In the genomic region with DNA sequence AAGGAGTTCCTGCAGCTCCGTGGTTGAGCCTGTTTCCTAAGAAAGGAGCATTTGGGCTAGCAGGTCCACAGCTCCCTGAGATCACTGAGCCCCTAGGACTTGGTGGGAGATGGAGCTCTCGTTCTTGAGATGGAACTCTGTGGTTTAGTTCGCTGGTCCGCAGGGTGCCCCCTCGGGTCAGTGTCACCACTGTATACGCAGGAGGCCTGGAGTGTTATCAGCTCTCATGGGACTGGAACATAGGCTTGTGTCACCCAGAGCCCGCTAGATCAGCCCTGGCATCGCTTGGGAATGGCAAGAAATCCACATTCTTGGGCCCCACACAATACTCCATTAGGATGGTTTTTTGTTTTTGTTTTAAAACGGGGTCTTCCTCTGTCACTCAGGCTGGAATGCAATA, we compare ENCODE assay signal across 22 cellular contexts. TPM values are rescaled to one million over a fixed set of nuclear protein-coding genes. Genes with fewer than 3 reads are reported as not detected.
A peak's percentile ranks its signal among the peaks of the same experiment; 100 is the strongest.
DNase-seq lines count a peak whose midpoint lies in the region; ATAC-seq, FAIRE-seq and TF ChIP-seq lines count a peak whose summit lies in the region.
"Had no signal": no experiment of that assay in that cellular context is flagged by ENCODE, and none has a peak within 500 bp of the region (broad histone marks: within the 10 kb centered on the region; RNA-seq: fewer than 3 reads in every experiment).

No MANE protein-coding gene starts in this region.

- intact Hi-C loops in GM12878 (cut with micrococcal nuclease; ENCODE audit: unreplicated experiment) (loop anchor here (10.0 kb wide), 1 partner anchor 46 kb away; no protein-coding TSS in a partner anchor), tibial artery (cut with DNase I; ENCODE audit: low total_unique reads) (loop anchor here (10.0 kb wide), 3 partner anchors 346 to 666 kb away; partner anchors contain the start of genes ARF1, IBA57 and TRIM11)

- RAD21 ChIA-PET in GM12878 (lab: Charles Lee; ENCODE audit: unreplicated experiment), result no interaction called here

- H3K9me3 ChIP-seq in GM12878 (replicated peaks; ENCODE audit: control insufficient read depth, insufficient read depth, low read length) (no peaks in the 10 kb centered on the region), tibial artery (no peaks in the 10 kb centered on the region)
- H3K9me3 ChIP-seq: A549; BE2C; BLaER1 treated with 17β-estradiol and CSF1 and Interleukin-3, amounts not matched to agents 10 nM and 100 nM had no signal

- WGBS in GM12878 (ENCODE audit: insufficient coverage, insufficient replicate concordance, low lambda C conversion rate, missing lambda C conversion rate), result 97% methylated on average over 9 of the region's 9 CpGs

- no peak for ATAC-seq in activated CD8-positive, alpha-beta memory T cell treated with anti-CD3 and anti-CD28 coated beads, Interleukin-2, amount 10 ng/mL, durations not matched to agents 7 days and 5 days
- no peak for ATAC-seq in GM12878
- no peak for ATAC-seq in stimulated activated effector memory CD8-positive, alpha-beta T cell treated with anti-CD3 and anti-CD28 coated beads, Interleukin-12 subunit alpha, Interleukin-12 subunit beta, amount 100 ng/mL, for 72 hours
- ATAC-seq: A549, GM23338, HCT116 had no signal

- H3K79me2 ChIP-seq in GM12878 (ENCODE audit: control insufficient read depth, insufficient read depth, low read length), result peaks cover 32% of the 10 kb centered on the region

- H3K27ac ChIP-seq in GM12878 (ENCODE audit: control insufficient read depth, insufficient read depth) (no peak overlapping the region), tibial artery (no peak overlapping the region)
- H3K27ac ChIP-seq: A549; BLaER1 treated with 17β-estradiol and CSF1 and Interleukin-3, amounts not matched to agents 10 nM and 100 nM had no signal

- H3K9ac ChIP-seq in GM12878 (ENCODE audit: control insufficient read depth, insufficient read depth, low read length), result no peak overlapping the region
- H3K9ac ChIP-seq: BLaER1 treated with 17β-estradiol and CSF1 and Interleukin-3, amounts not matched to agents 10 nM and 100 nM had no signal

- TF ChIP-seq CTCF in GM12878 (IDR thresholded peaks at IDR 0.05 in 2 of 3, conservative IDR thresholded peaks at IDR 0.05 in 1 of 3; ENCODE audit: control insufficient read depth in 2 of 3, extremely low read depth in 1 of 3, insufficient read depth in 1 of 3, low read depth in 3 of 3, low read length in 3 of 3) (no peak), neural crest cell (conservative IDR thresholded peaks at IDR 0.05) (no peak), GM20000 (IDR thresholded peaks at IDR 0.05; ENCODE audit: extremely low read depth, missing control alignments) (no peak), tibial artery (IDR thresholded peaks at IDR 0.05) (no peak)

- FAIRE-seq in GM12878 (lab: Jason Lieb, UNC), result no peak
- FAIRE-seq: A549, GM19239 had no signal

- TSS peak; percentile 34 for BruUV-seq in GM12878 (replicated peaks; lab: Mats Ljungman, UMichigan)

- H3K36me3 Mint-ChIP-seq in activated CD8-positive, alpha-beta memory T cell treated with anti-CD3 and anti-CD28 coated beads, Interleukin-2, amount 10 ng/mL, durations not matched to agents 7 days and 5 days, result peaks cover 4% of the 10 kb centered on the region
- H3K36me3 Mint-ChIP-seq in neural crest cell (ENCODE audit: low read depth), result no peaks in the 10 kb centered on the region
- peaks cover 36% of the 10 kb centered on the region for H3K36me3 Mint-ChIP-seq in stimulated activated effector memory CD8-positive, alpha-beta T cell treated with anti-CD3 and anti-CD28 coated beads, Interleukin-12 subunit alpha, Interleukin-12 subunit beta, amount 100 ng/mL, for 72 hours

- in situ Hi-C loops in GM12878 (cut with MboI), result no loop called here

- no peaks in the 10 kb centered on the region for H4K20me1 ChIP-seq in GM12878 (ENCODE audit: control insufficient read depth, insufficient read depth)

- H3K27me3 Mint-ChIP-seq in activated CD8-positive, alpha-beta memory T cell treated with anti-CD3 and anti-CD28 coated beads, Interleukin-2, amount 10 ng/mL, durations not matched to agents 7 days and 5 days, result no peaks in the 10 kb centered on the region
- no peaks in the 10 kb centered on the region for H3K27me3 Mint-ChIP-seq in neural crest cell (ENCODE audit: low read depth)

- CTCF ChIA-PET in activated CD8-positive, alpha-beta memory T cell treated with anti-CD3 and anti-CD28 coated beads, Interleukin-2, amount 10 ng/mL, durations not matched to agents 7 days and 5 days (lab: Charles Lee), result no interaction called here
- CTCF ChIA-PET in GM12878 (lab: Yijun Ruan, JAX), result no interaction called here

- peak; percentile 41 for DNase-seq in activated CD8-positive, alpha-beta memory T cell treated with anti-CD3 and anti-CD28 coated beads for 24 hours
- no peak for DNase-seq in activated CD8-positive, alpha-beta memory T cell treated with anti-CD3 and anti-CD28 coated beads, Interleukin-2, amount 10 ng/mL, durations not matched to agents 7 days and 5 days
- DNase-seq in GM12878 (ENCODE audit: low read depth, low spot score), result no peak
- no peak for DNase-seq in neural crest cell (ENCODE audit: low read depth, low spot score)
- no peak for DNase-seq in stimulated activated effector memory CD8-positive, alpha-beta T cell treated with anti-CD3 and anti-CD28 coated beads, Interleukin-12 subunit alpha, Interleukin-12 subunit beta, amount 100 ng/mL, for 72 hours (ENCODE audit: low spot score in 2 of 2)
- no peak for DNase-seq in GM20000 (ENCODE audit: low spot score)
- DNase-seq in tibial artery, result no peak
- DNase-seq: 8988T; ACHN; AML-193; BE2C; Calu3; CD4-positive, alpha-beta memory T cell; COR-L47; DMS53; DMS79 treated with DMSO at 0.1 percent for 48 hours had no signal

- H3K36me3 ChIP-seq in GM12878 (ENCODE audit: control insufficient read depth in 2 of 2, insufficient read depth in 2 of 2, low read length in 1 of 2) (no peaks in the 10 kb centered on the region), tibial artery (peaks cover 0 to 10% (median 0%) of the 10 kb centered on the region in 3 donors)
- H3K36me3 ChIP-seq: BE2C had no signal

- H3K4me1 Mint-ChIP-seq in activated CD8-positive, alpha-beta memory T cell treated with anti-CD3 and anti-CD28 coated beads, Interleukin-2, amount 10 ng/mL, durations not matched to agents 7 days and 5 days, result peaks cover 39% of the 10 kb centered on the region
- peaks cover 16% of the 10 kb centered on the region for H3K4me1 Mint-ChIP-seq in neural crest cell
- peaks cover 71% of the 10 kb centered on the region for H3K4me1 Mint-ChIP-seq in stimulated activated effector memory CD8-positive, alpha-beta T cell treated with anti-CD3 and anti-CD28 coated beads, Interleukin-12 subunit alpha, Interleukin-12 subunit beta, amount 100 ng/mL, for 72 hours

- H3K27ac Mint-ChIP-seq in activated CD8-positive, alpha-beta memory T cell treated with anti-CD3 and anti-CD28 coated beads, Interleukin-2, amount 10 ng/mL, durations not matched to agents 7 days and 5 days, result no peak overlapping the region
- no peak overlapping the region for H3K27ac Mint-ChIP-seq in neural crest cell (ENCODE audit: unreplicated experiment)
- peak overlapping the region; percentile 74 for H3K27ac Mint-ChIP-seq in stimulated activated effector memory CD8-positive, alpha-beta T cell treated with anti-CD3 and anti-CD28 coated beads, Interleukin-12 subunit alpha, Interleukin-12 subunit beta, amount 100 ng/mL, for 72 hours

- no peak for TF ChIP-seq RAD21 in GM12878 (IDR thresholded peaks at IDR 0.05; ENCODE audit: insufficient read depth, low read depth, low read length)

- no peak overlapping the region for H3K4me3 ChIP-seq in GM12878
- no peak overlapping the region for H3K4me3 ChIP-seq in tibial artery
- H3K4me3 ChIP-seq: A549; BLaER1 treated with 17β-estradiol and CSF1 and Interleukin-3, amounts not matched to agents 10 nM and 100 nM; GM23338 had no signal

- no peak for TF ChIP-seq POLR2A in GM12878 (IDR thresholded peaks at IDR 0.05; ENCODE audit: low read depth, low read length)

- H3K4me3 Mint-ChIP-seq in activated CD8-positive, alpha-beta memory T cell treated with anti-CD3 and anti-CD28 coated beads, Interleukin-2, amount 10 ng/mL, durations not matched to agents 7 days and 5 days, result no peak overlapping the region
- peak overlapping the region; percentile 73 for H3K4me3 Mint-ChIP-seq in neural crest cell
- no peak overlapping the region for H3K4me3 Mint-ChIP-seq in stimulated activated effector memory CD8-positive, alpha-beta T cell treated with anti-CD3 and anti-CD28 coated beads, Interleukin-12 subunit alpha, Interleukin-12 subunit beta, amount 100 ng/mL, for 72 hours
- H3K4me3 Mint-ChIP-seq: GM23338 had no signal

- SMC1A ChIA-PET in GM12878 (lab: Charles Lee; ENCODE audit: uncharacterized antibody, unreplicated experiment), result no interaction called here

- H3K27me3 ChIP-seq in GM12878 (replicated peaks in 1 of 2; ENCODE audit: control insufficient read depth in 2 of 2, insufficient read depth in 2 of 2, low read length in 1 of 2) (no peaks in the 10 kb centered on the region), tibial artery (no peaks in the 10 kb centered on the region)
- H3K27me3 ChIP-seq: BE2C; BLaER1 treated with 17β-estradiol and CSF1 and Interleukin-3, amounts not matched to agents 10 nM and 100 nM had no signal

- H3K4me2 ChIP-seq in GM12878 (ENCODE audit: control insufficient read depth, insufficient read depth), result no peak overlapping the region
- H3K4me2 ChIP-seq: A549, GM23338 had no signal

- no peak for TF ChIP-seq EP300 in GM12878 (IDR thresholded peaks at IDR 0.05; ENCODE audit: borderline replicate concordance in 1 of 2, control insufficient read depth in 1 of 2, low read depth in 2 of 2, low read length in 2 of 2)

- H2AFZ ChIP-seq in GM12878 (ENCODE audit: control insufficient read depth, low read depth, low read length), result no peak overlapping the region
- H2AFZ ChIP-seq: GM23338 had no signal

- peaks cover under 1% of the 10 kb centered on the region; the same call in 1 of the 2 replicates for H3K4me1 ChIP-seq in GM12878 (ENCODE audit: control insufficient read depth, insufficient read depth, low read length)
- peaks cover 0 to 23% (median 21%) of the 10 kb centered on the region in 4 donors for H3K4me1 ChIP-seq in tibial artery
- H3K4me1 ChIP-seq: BE2C had no signal

- POLR2A ChIA-PET in GM12878 (lab: Charles Lee), result no interaction called here

- no peaks in the 10 kb centered on the region for H3K9me3 Mint-ChIP-seq in activated CD8-positive, alpha-beta memory T cell treated with anti-CD3 and anti-CD28 coated beads, Interleukin-2, amount 10 ng/mL, durations not matched to agents 7 days and 5 days (ENCODE audit: low read depth)
- no peaks in the 10 kb centered on the region for H3K9me3 Mint-ChIP-seq in neural crest cell
- no peaks in the 10 kb centered on the region for H3K9me3 Mint-ChIP-seq in stimulated activated effector memory CD8-positive, alpha-beta T cell treated with anti-CD3 and anti-CD28 coated beads, Interleukin-12 subunit alpha, Interleukin-12 subunit beta, amount 100 ng/mL, for 72 hours
- H3K9me3 Mint-ChIP-seq: CD4-positive, alpha-beta memory T cell; GM23338; H9 had no signal

RNA-seq across cellular contexts. Expression of gene SNAP47, which starts 3.6 kb away (rescaled TPM):
- 10 to 100 TPM; 33.9 to 35.3 TPM for total RNA-seq in activated CD8-positive, alpha-beta memory T cell treated with anti-CD3 and anti-CD28 coated beads, Interleukin-2, amount 10 ng/mL, durations not matched to agents 7 days and 5 days
- total RNA-seq in GM12878 (2013; cell fraction: nucleolus; rRNA removed), result 52.2 and 55.8 TPM in 2 replicates
- total RNA-seq in GM12878 (2014; rRNA removed) (35.6 and 36.9 TPM in 2 replicates), GM12878 (2014; rRNA removed; fragmentation: Illumina TruSeq; extraction: Trizol) (22.3 and 23.3 TPM in 2 replicates), GM12878 (2021) (28.1 and 28.2 TPM in 2 replicates), neural crest cell (42.9 and 45.3 TPM in 2 replicates)
- polyA plus RNA-seq in GM12878 (2011; ENCODE audit: low read depth), result 18.4 TPM
- polyA plus RNA-seq in GM12878 (2011; rRNA removed) (23.4 and 27.1 TPM in 2 replicates), GM12878 (2014; fragmentation: Illumina TruSeq; extraction: Trizol) (20.6 and 21.4 TPM in 2 replicates), GM12878 (2014; fragmentation: Nextera tagmentation; extraction: Ambion mirVana) (1 to 10 TPM; 1.3 to 3.5 TPM), GM12878 (2014; rRNA removed) (23.2 and 24.4 TPM in 2 replicates), GM12878 (2016; fragmentation: Nextera tagmentation; extraction: Ambion mirVana) (10 to 100 TPM; 37.6 to 39.6 TPM)
- 31.8 and 34.3 TPM in 2 replicates for polyA plus RNA-seq in GM12878 (2011; cell fraction: cytosol; rRNA removed)
- polyA plus RNA-seq in GM12878 (2011; cell fraction: nucleus; rRNA removed), result 32.7 and 41.3 TPM in 2 replicates
- polyA plus RNA-seq in GM12878 (2012), result 18.0 and 23.5 TPM in 2 replicates
- 23.9 and 33.6 TPM in 2 replicates for polyA minus RNA-seq in GM12878 (2011; rRNA and poly(A)+ RNA removed)
- polyA minus RNA-seq in GM12878 (2011; cell fraction: cytosol; rRNA and poly(A)+ RNA removed), result 7.1 and 9.3 TPM in 2 replicates
- polyA minus RNA-seq in GM12878 (2011; cell fraction: nucleus; rRNA and poly(A)+ RNA removed), result 27.2 and 38.2 TPM in 2 replicates

RNA-seq across cellular contexts. Expression of gene JMJD4, which starts 3.7 kb away (rescaled TPM):
- total RNA-seq in activated CD8-positive, alpha-beta memory T cell treated with anti-CD3 and anti-CD28 coated beads, Interleukin-2, amount 10 ng/mL, durations not matched to agents 7 days and 5 days, result 10 to 100 TPM; 17.7 to 24.1 TPM
- total RNA-seq in GM12878 (2013; cell fraction: nucleolus; rRNA removed), result 61.0 and 62.5 TPM in 2 replicates
- total RNA-seq in GM12878 (2014; rRNA removed) (34.8 and 37.1 TPM in 2 replicates), GM12878 (2014; rRNA removed; fragmentation: Illumina TruSeq; extraction: Trizol) (15.9 and 17.6 TPM in 2 replicates), GM12878 (2021) (24.2 and 30.0 TPM in 2 replicates), neural crest cell (25.2 and 28.3 TPM in 2 replicates)
- polyA plus RNA-seq in GM12878 (2011; ENCODE audit: low read depth), result 4.3 TPM
- polyA plus RNA-seq in GM12878 (2011; rRNA removed) (7.1 and 12.2 TPM in 2 replicates), GM12878 (2014; fragmentation: Illumina TruSeq; extraction: Trizol) (5.3 and 10.4 TPM in 2 replicates), GM12878 (2014; fragmentation: Nextera tagmentation; extraction: Ambion mirVana) (1 to 10 TPM in 1 of 2 experiments, under 1 TPM in 1; 0.89 to 3.5 TPM), GM12878 (2014; rRNA removed) (19.3 and 24.5 TPM in 2 replicates), GM12878 (2016; fragmentation: Nextera tagmentation; extraction: Ambion mirVana) (10 to 100 TPM; 33.0 to 38.3 TPM)
- polyA plus RNA-seq in GM12878 (2011; cell fraction: cytosol; rRNA removed), result 16.0 and 18.0 TPM in 2 replicates
- 40.7 and 47.0 TPM in 2 replicates for polyA plus RNA-seq in GM12878 (2011; cell fraction: nucleus; rRNA removed)
- polyA plus RNA-seq in GM12878 (2012), result 9.4 and 12.9 TPM in 2 replicates
- 27.6 and 45.7 TPM in 2 replicates for polyA minus RNA-seq in GM12878 (2011; rRNA and poly(A)+ RNA removed)
- 8.2 and 9.9 TPM in 2 replicates for polyA minus RNA-seq in GM12878 (2011; cell fraction: cytosol; rRNA and poly(A)+ RNA removed)
- polyA minus RNA-seq in GM12878 (2011; cell fraction: nucleus; rRNA and poly(A)+ RNA removed), result 63.5 and 92.1 TPM in 2 replicates
